Comparison of ENCODE assay signal across 9 cellular contexts in genomic region chr4:71941001-71941400, GRCh38.
DNase-seq lines count a peak whose midpoint lies in the region; ATAC-seq and TF ChIP-seq lines count a peak whose summit lies in the region.
"Had no signal": no experiment of that assay in that cellular context is flagged by ENCODE, and none has a peak within 500 bp of the region (broad histone marks: within the 10 kb centered on the region; RNA-seq: fewer than 3 reads in every experiment).

No MANE protein-coding gene starts in this region.

- no peak overlapping the region for H3K4me3 Mint-ChIP-seq in Calu3 (ENCODE audit: low read depth, unreplicated experiment)

- CTCF ChIA-PET in Calu3 (lab: Charles Lee) (no interaction called here), SK-N-SH (lab: Yijun Ruan, JAX) (no interaction called here)

- no peaks in the 10 kb centered on the region; the same call in 1 of the 2 replicates for H3K9me2 ChIP-seq in SK-N-SH

- WGBS in SK-N-SH (ENCODE audit: low lambda C conversion rate), result 0% methylated on average over 1 of the region's 1 CpG

- no TSS peak for BruUV-seq in Calu3 (replicated peaks; lab: Mats Ljungman, UMichigan)

- no peaks in the 10 kb centered on the region for H3K36me3 ChIP-seq in SK-N-SH (replicated peaks in 1 of 2; ENCODE audit: control insufficient read depth in 1 of 2, insufficient read depth in 2 of 2, low read length in 1 of 2)
- H3K36me3 ChIP-seq: thoracic aorta had no signal

- no peaks in the 10 kb centered on the region for H3K9me3 Mint-ChIP-seq in Calu3 (ENCODE audit: low read depth, unreplicated experiment)

- POLR2A ChIA-PET in SK-N-SH (lab: Yijun Ruan, JAX), result no interaction called here

- H2AFZ ChIP-seq in SK-N-SH (ENCODE audit: low read depth), result no peak overlapping the region

- no peaks in the 10 kb centered on the region for H3K9me3 ChIP-seq in SK-N-SH
- H3K9me3 ChIP-seq: thoracic aorta had no signal

- H3K4me1 ChIP-seq in SK-N-SH (ENCODE audit: control insufficient read depth in 1 of 2, insufficient read depth in 2 of 2, low read depth in 1 of 2, low read length in 1 of 2), result no peaks in the 10 kb centered on the region

- peak; percentile 40 for TF ChIP-seq RAD21 in SK-N-SH (IDR thresholded peaks at IDR 0.05; ENCODE audit: low read length)

- intact Hi-C loops in Calu3 (cut with micrococcal nuclease; ENCODE audit: unreplicated experiment), result loop anchor here (10.0 kb wide), 1 partner anchor 166 kb away; no protein-coding TSS in a partner anchor
- intact Hi-C loops in sciatic nerve (cut with DNase I), result no loop called here

- no peaks in the 10 kb centered on the region for H3K27me3 ChIP-seq in SK-N-SH (ENCODE audit: insufficient read depth)

- no peaks in the 10 kb centered on the region for H3K27me3 Mint-ChIP-seq in Calu3 (ENCODE audit: unreplicated experiment)

- no peak overlapping the region; a peak in 1 of 4 replicates for H3K4me3 ChIP-seq in SK-N-SH (ENCODE audit: low read depth in 2 of 2, low read length in 1 of 2)
- H3K4me3 ChIP-seq: thoracic aorta had no signal

- no peaks in the 10 kb centered on the region for H3K79me2 ChIP-seq in SK-N-SH (ENCODE audit: insufficient read depth)

- H3K27ac ChIP-seq in SK-N-SH (ENCODE audit: low read depth in 2 of 2, low read length in 1 of 2), result no peak overlapping the region
- H3K27ac ChIP-seq: thoracic aorta had no signal

- H3K9ac ChIP-seq in SK-N-SH, result no peak overlapping the region

- no peak for TF ChIP-seq EP300 in SK-N-SH (IDR thresholded peaks at IDR 0.05; ENCODE audit: borderline replicate concordance in 1 of 2, low read depth in 1 of 2, low read length in 1 of 2)

- H3K27ac Mint-ChIP-seq in Calu3 (ENCODE audit: unreplicated experiment), result no peak overlapping the region

- H3F3A ChIP-seq in SK-N-SH (replicated peaks; ENCODE audit: insufficient read depth), result no peaks in the 10 kb centered on the region

- peak; percentile 6 for DNase-seq in Calu3
- peak; percentile 17 for DNase-seq in SK-N-SH
- DNase-seq in islet precursor cell, result peak; percentile 55
- no peak for DNase-seq in middle frontal gyrus (ENCODE audit: extremely low spot score, low spot score)
- DNase-seq in HCEC 1CT, result no peak
- DNase-seq in sciatic nerve (ENCODE audit: low spot score), result no peak

- TF ChIP-seq CTCF in Calu3 (IDR thresholded peaks at IDR 0.05; ENCODE audit: unreplicated experiment) (no peak), SK-N-SH (IDR thresholded peaks at IDR 0.05) (peak; percentile 63)

- H3K4me1 Mint-ChIP-seq in Calu3 (ENCODE audit: low read depth, unreplicated experiment), result no peaks in the 10 kb centered on the region

- H4K20me1 ChIP-seq in SK-N-SH (ENCODE audit: insufficient read depth), result no peaks in the 10 kb centered on the region

- no peak overlapping the region for H3K4me2 ChIP-seq in SK-N-SH

- ATAC-seq in GM21515 (IDR thresholded peaks at IDR 0.05; ENCODE audit: unreplicated experiment), result peak; percentile 47
- no peak for ATAC-seq in GM21737 (IDR thresholded peaks at IDR 0.05; ENCODE audit: unreplicated experiment)
- no peak for ATAC-seq in sciatic nerve

- H3K36me3 Mint-ChIP-seq in Calu3 (ENCODE audit: insufficient read depth, unreplicated experiment), result no peaks in the 10 kb centered on the region

TF ChIP-seq in SK-N-SH, 30 proteins besides CTCF, POLR2A, EP300 and RAD21:
- TF ChIP-seq SIN3A (IDR thresholded peaks at IDR 0.05; ENCODE audit: borderline replicate concordance, low read depth, low read length) (no peak), SMC3 (IDR thresholded peaks at IDR 0.05; ENCODE audit: low read depth, low read length) (peak; percentile 40)

Comparison
In these comparisons a context has a peak if more than half of its experiments do, and no peak if none do; other contexts are left out.
1. DNase-seq: peak in Calu3 (single experiment), SK-N-SH (single experiment) and islet precursor cell (single experiment); none in middle frontal gyrus (single experiment), HCEC 1CT (single experiment) and sciatic nerve (single experiment).